In the genomic region with DNA sequence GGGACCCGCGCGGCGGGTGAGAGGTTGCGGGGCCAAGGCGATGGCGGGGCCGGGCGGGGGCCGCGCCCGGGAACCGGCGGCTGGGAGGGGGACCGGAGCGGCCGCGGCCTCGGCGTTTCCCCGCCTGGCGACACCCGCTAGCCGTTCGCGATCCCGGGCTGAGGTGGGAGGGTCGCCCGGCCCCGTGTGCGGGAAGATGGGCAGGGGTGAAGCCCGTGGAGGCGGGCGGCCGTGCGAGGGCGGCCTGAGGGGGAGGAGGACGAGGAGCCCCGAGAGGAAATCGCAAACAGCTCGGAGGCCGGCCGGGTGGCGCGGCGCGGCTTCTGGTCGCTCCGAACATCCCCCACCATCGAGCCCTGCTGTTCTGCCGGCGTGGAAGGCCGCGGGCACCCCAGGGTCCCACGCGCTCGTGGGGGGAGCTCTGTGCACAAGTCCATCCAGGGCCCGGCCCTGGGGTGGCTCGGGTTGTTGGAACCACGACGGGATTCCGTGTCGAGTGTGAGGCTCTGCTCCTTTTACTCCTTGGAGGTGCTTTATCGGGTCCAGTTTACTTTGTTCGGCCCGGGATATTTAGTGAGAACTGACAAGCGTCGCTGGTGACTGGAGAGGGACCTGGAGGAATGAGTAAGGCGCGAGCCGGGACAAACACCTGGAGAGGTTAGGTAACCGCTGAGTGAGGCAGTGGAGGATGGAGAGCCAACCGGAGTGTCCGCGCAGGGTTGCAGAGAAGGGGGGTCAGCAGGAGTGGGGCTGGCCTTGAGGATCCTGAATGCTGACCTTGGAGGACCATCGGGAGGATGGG, we compare ENCODE assay signal across 8 cellular contexts. TPM values are rescaled to one million over a fixed set of nuclear protein-coding genes. Genes with fewer than 3 reads are reported as not detected.
DNase-seq lines count a peak whose midpoint lies in the region; ATAC-seq, FAIRE-seq and TF ChIP-seq lines count a peak whose summit lies in the region.

No MANE protein-coding gene starts in this region.

- no peak overlapping the region for H3K27ac ChIP-seq in OCI-LY3 (ENCODE audit: low read length)

- H3K4me3 ChIP-seq in OCI-LY3 (ENCODE audit: low read length) = peak overlapping the region; percentile 80

- peak overlapping the region; percentile 72 for H3K9ac ChIP-seq in OCI-LY3 (ENCODE audit: low read length)

- DNase-seq in NOMO-1 (lab: John Stamatoyannopoulos, UW; ENCODE audit: unreplicated experiment in 2 of 2) (peak; percentile 21 to 31), NOMO-1 treated with DMSO at 0.1 percent for 48 hours (lab: John Stamatoyannopoulos, UW; ENCODE audit: unreplicated experiment) (no peak), activated gamma-delta T cell treated with Interleukin-2 at 50 U/mL for 16 hours (peak; percentile 45), frontal cortex (ENCODE audit: low spot score in 2 of 2) (peak; percentile 69 to 83), neural crest cell (ENCODE audit: low read depth, low spot score) (peak; percentile 39), type B pancreatic cell (ENCODE audit: extremely low spot score, unreplicated experiment) (peak; percentile 71)

- peak overlapping the region; percentile 94 for H3K4me3 Mint-ChIP-seq in neural crest cell
- H3K4me3 Mint-ChIP-seq in type B pancreatic cell = peak overlapping the region; percentile 95

- TF ChIP-seq CTCF in OCI-LY3 (IDR thresholded peaks at IDR 0.05; ENCODE audit: low read depth, low read length) (no peak), neural crest cell (conservative IDR thresholded peaks at IDR 0.05) (no peak), type B pancreatic cell (conservative IDR thresholded peaks at IDR 0.05) (no peak)

- peak overlapping the region; percentile 80 for H3K4me2 ChIP-seq in OCI-LY3 (ENCODE audit: low read length)

- peaks cover 19% of the 10 kb centered on the region for H3K79me2 ChIP-seq in OCI-LY3 (ENCODE audit: low read length)

- H3K4me1 Mint-ChIP-seq in neural crest cell (peaks cover 47% of the 10 kb centered on the region), type B pancreatic cell (ENCODE audit: unreplicated experiment) (peaks cover 37% of the 10 kb centered on the region)

- no peaks in the 10 kb centered on the region for H3K36me3 ChIP-seq in OCI-LY3 (replicated peaks; ENCODE audit: low read depth, low read length)

- peaks cover 18% of the 10 kb centered on the region for H4K20me1 ChIP-seq in OCI-LY3 (ENCODE audit: insufficient read depth, low read length)

- no peaks in the 10 kb centered on the region for H3K9me3 ChIP-seq in OCI-LY3 (ENCODE audit: insufficient read depth, low read length)

- peaks cover 4% of the 10 kb centered on the region; the same call in 1 of the 2 replicates for H3K4me1 ChIP-seq in OCI-LY3 (ENCODE audit: low read length)

- FAIRE-seq in frontal cortex (lab: Jason Lieb, UNC) = no peak

- H3K36me3 Mint-ChIP-seq in neural crest cell (ENCODE audit: low read depth) (peaks cover 6% of the 10 kb centered on the region), type B pancreatic cell (peaks cover 8% of the 10 kb centered on the region)

- H3K9me3 Mint-ChIP-seq in neural crest cell (no peaks in the 10 kb centered on the region), type B pancreatic cell (no peaks in the 10 kb centered on the region)

- no peaks in the 10 kb centered on the region for H3K27me3 ChIP-seq in OCI-LY3 (ENCODE audit: low read depth, low read length)

- H2AFZ ChIP-seq in OCI-LY3 (ENCODE audit: low read depth, low read length) = peak overlapping the region; percentile 40; the same call in 1 of the 2 replicates

- ATAC-seq in HG03025 (IDR thresholded peaks at IDR 0.05; ENCODE audit: low FRiP score, unreplicated experiment) = peak; percentile 47

- H3K27ac Mint-ChIP-seq in neural crest cell (ENCODE audit: unreplicated experiment) (peak overlapping the region; percentile 65), type B pancreatic cell (peak overlapping the region; percentile 81)

- H3K27me3 Mint-ChIP-seq in neural crest cell (ENCODE audit: low read depth) = peaks cover 2% of the 10 kb centered on the region
- H3K27me3 Mint-ChIP-seq in type B pancreatic cell = peaks cover 3% of the 10 kb centered on the region

RNA-seq across cellular contexts. Expression of a gene that starts 0.7 kb away (rescaled TPM):
- 13.9 TPM for total RNA-seq in frontal cortex
- total RNA-seq in neural crest cell = 32.5 and 33.3 TPM in 2 replicates
- 26.2 and 31.4 TPM in 2 replicates for total RNA-seq in type B pancreatic cell (ENCODE audit: low replicate concordance)
